Comparison of ENCODE assay signal across 1 cellular context in the genomic region with DNA sequence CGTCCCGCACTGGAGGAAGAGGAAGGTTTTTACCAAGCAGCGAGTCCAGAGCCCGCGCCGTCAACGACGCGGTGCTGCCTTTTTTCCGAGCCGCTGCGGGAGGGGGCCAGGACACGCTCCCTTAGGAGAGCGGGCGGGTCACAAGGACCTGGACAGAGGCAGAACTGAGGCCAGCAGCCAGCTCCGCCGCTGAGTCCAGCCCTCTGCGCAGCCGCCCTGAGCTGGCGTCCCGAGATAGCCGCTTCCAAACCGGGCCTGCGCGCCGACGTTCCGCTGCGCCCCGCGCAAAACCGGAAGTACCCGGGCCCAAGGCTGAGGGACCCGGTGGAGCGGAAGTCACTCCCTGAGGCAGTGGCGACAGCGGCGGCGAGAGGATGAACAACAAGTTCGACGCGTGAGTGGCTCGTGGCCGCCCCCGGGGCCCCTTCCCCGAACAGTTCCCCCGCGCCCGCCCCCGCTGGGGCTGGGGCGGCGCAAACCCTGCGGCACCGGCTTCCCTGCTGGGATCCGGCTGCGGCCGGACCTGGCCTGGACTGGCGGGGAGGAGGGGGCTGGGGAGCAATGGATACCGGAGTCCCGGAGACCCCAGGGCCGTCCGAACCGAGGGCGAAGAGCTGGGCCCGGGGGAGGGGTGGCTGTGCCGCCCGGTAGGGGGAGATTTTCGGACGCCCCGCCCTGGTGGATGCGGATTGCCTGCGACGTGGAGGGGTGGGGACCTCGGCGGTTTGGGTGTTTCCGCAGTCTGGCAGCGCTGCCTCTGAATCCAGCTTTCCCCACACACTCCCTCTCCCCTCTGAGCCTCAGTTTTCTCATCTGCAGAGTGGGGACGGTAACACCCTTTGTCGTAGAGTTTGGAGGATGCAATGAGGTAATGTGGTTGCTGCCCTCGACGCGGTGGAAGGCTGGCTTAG.
TF ChIP-seq lines count a peak whose summit lies in the region.

Gene EIF4E2, plus strand, starts transcription at position 339 of the 911 bp plus-strand sequence. Its CDS starts 36 bp downstream, at position 375.
Gene TIGD1, minus strand, starts transcription at position 207 of the 911 bp plus-strand sequence. CDS start 675 bp downstream, outside the sequence.

TF ChIP-seq in K562, 482 proteins besides CTCF, POLR2A, EP300 and RAD21 (continued from another document and continues in another):
- TF ChIP-seq, protein P1, sequence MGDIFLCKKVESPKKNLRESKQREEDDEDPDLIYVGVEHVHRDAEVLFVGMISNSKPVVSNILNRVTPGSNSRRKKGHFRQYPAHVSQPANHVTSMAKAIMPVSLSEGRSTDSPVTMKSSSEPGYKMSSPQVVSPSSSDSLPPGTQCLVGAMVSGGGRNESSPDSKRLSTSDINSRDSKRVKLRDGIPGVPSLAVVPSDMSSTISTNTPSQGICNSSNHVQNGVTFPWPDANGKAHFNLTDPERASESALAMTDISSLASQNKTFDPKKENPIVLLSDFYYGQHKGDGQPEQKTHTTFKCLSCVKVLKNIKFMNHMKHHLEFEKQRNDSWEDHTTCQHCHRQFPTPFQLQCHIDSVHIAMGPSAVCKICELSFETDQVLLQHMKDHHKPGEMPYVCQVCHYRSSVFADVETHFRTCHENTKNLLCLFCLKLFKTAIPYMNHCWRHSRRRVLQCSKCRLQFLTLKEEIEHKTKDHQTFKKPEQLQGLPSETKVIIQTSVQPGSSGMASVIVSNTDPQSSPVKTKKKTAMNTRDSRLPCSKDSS (IDR thresholded peaks at IDR 0.05; ENCODE audit: low read depth, partially characterized antibody), result no peak
- TF ChIP-seq ETV6 (IDR thresholded peaks at IDR 0.05; ENCODE audit: borderline replicate concordance in 1 of 2, low read depth in 2 of 2, low read length in 1 of 2) (no peak), ETV6 (CRISPR knock-in tag; IDR thresholded peaks at IDR 0.05; ENCODE audit: borderline replicate concordance) (no peak), TAF7 (tag; IDR thresholded peaks at IDR 0.05) (peak; percentile 74; the same call in 1 of the 2 replicates), ZNF766 (CRISPR knock-in tag; conservative IDR thresholded peaks at IDR 0.05) (peak; percentile 67; the same call in 1 of the 2 replicates), BHLHE40 (IDR thresholded peaks at IDR 0.05; ENCODE audit: low read length) (peak; percentile 80), ZNF174 (CRISPR knock-in tag; IDR thresholded peaks at IDR 0.05) (no peak), KDM1A (IDR thresholded peaks at IDR 0.05) (peak; percentile 61 to 81; a peak in 3 of 4 replicates), SUPT5H (IDR thresholded peaks at IDR 0.05) (peak; percentile 84), SP1 (CRISPR knock-in tag; IDR thresholded peaks at IDR 0.05) (peak; percentile 77), FOXK2 (conservative IDR thresholded peaks at IDR 0.05 in 1 of 2, IDR thresholded peaks at IDR 0.05 in 1 of 2; ENCODE audit: low read depth in 2 of 2) (peak; percentile 41 to 69; a peak in 3 of 4 replicates), CBFB (CRISPR knock-in tag; IDR thresholded peaks at IDR 0.05) (peak; percentile 29; the same call in 1 of the 2 replicates), L3MBTL2 (IDR thresholded peaks at IDR 0.05) (peak; percentile 98), YY1 (IDR thresholded peaks at IDR 0.05; ENCODE audit: borderline replicate concordance in 1 of 3, control insufficient read depth in 1 of 3, extremely low read depth in 1 of 3, insufficient read depth in 3 of 3, insufficient read length in 1 of 3, insufficient replicate concordance in 2 of 3, low read depth in 1 of 3, low read length in 2 of 3) (peak in 2 of 3 experiments; percentile 62 to 77), ZKSCAN8 (CRISPR knock-in tag; IDR thresholded peaks at IDR 0.05) (no peak), BCOR (IDR thresholded peaks at IDR 0.05) (peak; percentile 89), FOXM1 (IDR thresholded peaks at IDR 0.05; ENCODE audit: low read depth) (no peak), FOXM1 (CRISPR knock-in tag; IDR thresholded peaks at IDR 0.05; ENCODE audit: low read depth) (peak; percentile 23; the same call in 1 of the 2 replicates), CC2D1A (IDR thresholded peaks at IDR 0.05) (peak; percentile 14; the same call in 1 of the 2 replicates), NR2C1 (IDR thresholded peaks at IDR 0.05) (0 out of 2 replicates have a peak, but pooled peaks have one; percentile 35), NR2C1 (tag; IDR thresholded peaks at IDR 0.05) (peak; percentile 58; the same call in 1 of the 2 replicates), TGIF2 (CRISPR knock-in tag; IDR thresholded peaks at IDR 0.05) (0 out of 2 replicates have a peak, but pooled peaks have one; percentile 35), MTA3 (IDR thresholded peaks at IDR 0.05; ENCODE audit: borderline replicate concordance) (0 out of 2 replicates have a peak, but pooled peaks have one; percentile 50), MEIS2 (IDR thresholded peaks at IDR 0.05; ENCODE audit: partially characterized antibody) (peak; percentile 82), MTA1 (IDR thresholded peaks at IDR 0.05; ENCODE audit: borderline replicate concordance) (peak; percentile 77), ZBTB12 (CRISPR knock-in tag; IDR thresholded peaks at IDR 0.05) (0 out of 2 replicates have a peak, but pooled peaks have one; percentile 24), TBP (optimal IDR thresholded peaks at IDR 0.05; ENCODE audit: low read depth, low read length) (peak; percentile 83), BACH1 (tag; IDR thresholded peaks at IDR 0.05) (no peak), ZNF436 (CRISPR knock-in tag; IDR thresholded peaks at IDR 0.05) (no peak), TRIM28 (IDR thresholded peaks at IDR 0.05) (peak; percentile 42; the same call in 1 of the 2 replicates), TCF3 (CRISPR knock-in tag; IDR thresholded peaks at IDR 0.05) (peak; percentile 34; the same call in 1 of the 2 replicates), HDAC6 (IDR thresholded peaks at IDR 0.05; ENCODE audit: low read depth, low read length) (no peak), FOSL1 (tag; conservative IDR thresholded peaks at IDR 0.05) (0 out of 2 replicates have a peak, but pooled peaks have one; percentile 37), TFAP4 (CRISPR knock-in tag; IDR thresholded peaks at IDR 0.05; ENCODE audit: borderline replicate concordance) (peak; percentile 65; the same call in 1 of the 2 replicates), BRD4 (IDR thresholded peaks at IDR 0.05) (peak; percentile 66; the same call in 1 of the 2 replicates), PHF8 (IDR thresholded peaks at IDR 0.05; ENCODE audit: borderline replicate concordance, low read length) (peak; percentile 84), PHF20 (IDR thresholded peaks at IDR 0.05; ENCODE audit: partially characterized antibody) (peak; percentile 75), GATAD2B (IDR thresholded peaks at IDR 0.05; ENCODE audit: borderline replicate concordance) (peak; percentile 56), ATF2 (CRISPR knock-in tag; IDR thresholded peaks at IDR 0.05) (peak; percentile 37; the same call in 1 of the 2 replicates), KLF16 (IDR thresholded peaks at IDR 0.05) (peak; percentile 13; the same call in 1 of the 2 replicates), ETV5 (CRISPR knock-in tag; IDR thresholded peaks at IDR 0.05; ENCODE audit: low read depth) (peak; percentile 79), CBFA2T3 (IDR thresholded peaks at IDR 0.05) (0 out of 2 replicates have a peak, but pooled peaks have one; percentile 10), ZNF263 (CRISPR knock-in tag; IDR thresholded peaks at IDR 0.05; ENCODE audit: borderline replicate concordance) (peak; percentile 37; the same call in 1 of the 2 replicates), SIX5 (IDR thresholded peaks at IDR 0.05; ENCODE audit: borderline replicate concordance in 1 of 2, insufficient read depth in 1 of 2, low read depth in 1 of 2, low read length in 2 of 2) (peak in 1 of 2 experiments; percentile 25; a peak in 1 of 4 replicates), ZNF780A (CRISPR knock-in tag; IDR thresholded peaks at IDR 0.05) (no peak), ZNF431 (CRISPR knock-in tag; IDR thresholded peaks at IDR 0.05) (no peak), ATF7 (IDR thresholded peaks at IDR 0.05) (peak; percentile 10), ATF1 (CRISPR knock-in tag; IDR thresholded peaks at IDR 0.05) (no peak), ATF1 (tag; IDR thresholded peaks at IDR 0.05) (peak; percentile 76), GABPA (tag; conservative IDR thresholded peaks at IDR 0.05; ENCODE audit: low read depth) (peak; percentile 100)
- TF ChIP-seq, protein P2, sequence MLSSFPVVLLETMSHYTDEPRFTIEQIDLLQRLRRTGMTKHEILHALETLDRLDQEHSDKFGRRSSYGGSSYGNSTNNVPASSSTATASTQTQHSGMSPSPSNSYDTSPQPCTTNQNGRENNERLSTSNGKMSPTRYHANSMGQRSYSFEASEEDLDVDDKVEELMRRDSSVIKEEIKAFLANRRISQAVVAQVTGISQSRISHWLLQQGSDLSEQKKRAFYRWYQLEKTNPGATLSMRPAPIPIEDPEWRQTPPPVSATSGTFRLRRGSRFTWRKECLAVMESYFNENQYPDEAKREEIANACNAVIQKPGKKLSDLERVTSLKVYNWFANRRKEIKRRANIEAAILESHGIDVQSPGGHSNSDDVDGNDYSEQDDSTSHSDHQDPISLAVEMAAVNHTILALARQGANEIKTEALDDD (IDR thresholded peaks at IDR 0.05), result no peak
- TF ChIP-seq, protein P3, sequence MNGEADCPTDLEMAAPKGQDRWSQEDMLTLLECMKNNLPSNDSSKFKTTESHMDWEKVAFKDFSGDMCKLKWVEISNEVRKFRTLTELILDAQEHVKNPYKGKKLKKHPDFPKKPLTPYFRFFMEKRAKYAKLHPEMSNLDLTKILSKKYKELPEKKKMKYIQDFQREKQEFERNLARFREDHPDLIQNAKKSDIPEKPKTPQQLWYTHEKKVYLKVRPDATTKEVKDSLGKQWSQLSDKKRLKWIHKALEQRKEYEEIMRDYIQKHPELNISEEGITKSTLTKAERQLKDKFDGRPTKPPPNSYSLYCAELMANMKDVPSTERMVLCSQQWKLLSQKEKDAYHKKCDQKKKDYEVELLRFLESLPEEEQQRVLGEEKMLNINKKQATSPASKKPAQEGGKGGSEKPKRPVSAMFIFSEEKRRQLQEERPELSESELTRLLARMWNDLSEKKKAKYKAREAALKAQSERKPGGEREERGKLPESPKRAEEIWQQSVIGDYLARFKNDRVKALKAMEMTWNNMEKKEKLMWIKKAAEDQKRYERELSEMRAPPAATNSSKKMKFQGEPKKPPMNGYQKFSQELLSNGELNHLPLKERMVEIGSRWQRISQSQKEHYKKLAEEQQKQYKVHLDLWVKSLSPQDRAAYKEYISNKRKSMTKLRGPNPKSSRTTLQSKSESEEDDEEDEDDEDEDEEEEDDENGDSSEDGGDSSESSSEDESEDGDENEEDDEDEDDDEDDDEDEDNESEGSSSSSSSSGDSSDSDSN (IDR thresholded peaks at IDR 0.05; ENCODE audit: borderline replicate concordance in 1 of 2, low read depth in 2 of 2, low read length in 2 of 2), result peak; percentile 97 to 99
- TF ChIP-seq, protein P4, sequence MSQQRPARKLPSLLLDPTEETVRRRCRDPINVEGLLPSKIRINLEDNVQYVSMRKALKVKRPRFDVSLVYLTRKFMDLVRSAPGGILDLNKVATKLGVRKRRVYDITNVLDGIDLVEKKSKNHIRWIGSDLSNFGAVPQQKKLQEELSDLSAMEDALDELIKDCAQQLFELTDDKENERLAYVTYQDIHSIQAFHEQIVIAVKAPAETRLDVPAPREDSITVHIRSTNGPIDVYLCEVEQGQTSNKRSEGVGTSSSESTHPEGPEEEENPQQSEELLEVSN (IDR thresholded peaks at IDR 0.05; ENCODE audit: borderline replicate concordance in 1 of 2, extremely low read depth in 1 of 2, insufficient read depth in 1 of 2, insufficient read length in 1 of 2, low read depth in 1 of 2, low read length in 1 of 2, poor library complexity in 1 of 2, severe bottlenecking in 1 of 2), result peak; percentile 93 to 97
- TF ChIP-seq, protein P5, sequence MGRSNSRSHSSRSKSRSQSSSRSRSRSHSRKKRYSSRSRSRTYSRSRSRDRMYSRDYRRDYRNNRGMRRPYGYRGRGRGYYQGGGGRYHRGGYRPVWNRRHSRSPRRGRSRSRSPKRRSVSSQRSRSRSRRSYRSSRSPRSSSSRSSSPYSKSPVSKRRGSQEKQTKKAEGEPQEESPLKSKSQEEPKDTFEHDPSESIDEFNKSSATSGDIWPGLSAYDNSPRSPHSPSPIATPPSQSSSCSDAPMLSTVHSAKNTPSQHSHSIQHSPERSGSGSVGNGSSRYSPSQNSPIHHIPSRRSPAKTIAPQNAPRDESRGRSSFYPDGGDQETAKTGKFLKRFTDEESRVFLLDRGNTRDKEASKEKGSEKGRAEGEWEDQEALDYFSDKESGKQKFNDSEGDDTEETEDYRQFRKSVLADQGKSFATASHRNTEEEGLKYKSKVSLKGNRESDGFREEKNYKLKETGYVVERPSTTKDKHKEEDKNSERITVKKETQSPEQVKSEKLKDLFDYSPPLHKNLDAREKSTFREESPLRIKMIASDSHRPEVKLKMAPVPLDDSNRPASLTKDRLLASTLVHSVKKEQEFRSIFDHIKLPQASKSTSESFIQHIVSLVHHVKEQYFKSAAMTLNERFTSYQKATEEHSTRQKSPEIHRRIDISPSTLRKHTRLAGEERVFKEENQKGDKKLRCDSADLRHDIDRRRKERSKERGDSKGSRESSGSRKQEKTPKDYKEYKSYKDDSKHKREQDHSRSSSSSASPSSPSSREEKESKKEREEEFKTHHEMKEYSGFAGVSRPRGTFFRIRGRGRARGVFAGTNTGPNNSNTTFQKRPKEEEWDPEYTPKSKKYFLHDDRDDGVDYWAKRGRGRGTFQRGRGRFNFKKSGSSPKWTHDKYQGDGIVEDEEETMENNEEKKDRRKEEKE (IDR thresholded peaks at IDR 0.05; ENCODE audit: borderline replicate concordance in 1 of 2, control insufficient read depth in 1 of 2, low read depth in 2 of 2, low read length in 1 of 2), result peak in 1 of 2 experiments; percentile 97; a peak in 2 of 4 replicates
